25 cellular contexts compared by ENCODE assay signal in the genomic region with DNA sequence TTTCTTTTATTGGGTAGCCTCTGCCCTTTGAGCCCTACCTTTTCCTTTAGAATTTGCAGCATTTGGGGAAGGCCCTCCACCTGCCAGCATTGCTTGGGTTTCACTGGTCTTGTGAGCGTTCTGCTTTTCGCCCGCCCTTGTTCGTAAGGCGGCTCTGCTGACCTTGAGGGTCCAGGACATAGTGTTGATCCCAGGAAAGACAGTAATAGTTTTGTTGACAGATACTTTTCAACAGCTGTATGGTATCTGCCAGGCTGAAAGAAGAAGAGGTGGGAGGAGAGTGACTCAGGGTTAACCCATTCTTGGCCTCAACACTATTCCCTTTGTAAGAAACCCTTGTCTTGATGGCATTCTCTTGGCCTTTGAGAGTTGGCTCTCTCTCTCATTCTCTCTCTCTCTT.
A peak's percentile ranks its signal among the peaks of the same experiment; 100 is the strongest.
DNase-seq lines count a peak whose midpoint lies in the region; ATAC-seq and TF ChIP-seq lines count a peak whose summit lies in the region.
"Had no signal": no experiment of that assay in that cellular context is flagged by ENCODE, and none has a peak within 500 bp of the region (broad histone marks: within the 10 kb centered on the region; RNA-seq: fewer than 3 reads in every experiment).

No MANE protein-coding gene starts in this region.

- H3K4me1 ChIP-seq in right atrium auricular region: peaks cover 0 to 10% of the 10 kb centered on the region in 2 donors
- no peaks in the 10 kb centered on the region for H3K4me1 ChIP-seq in MM.1S (ENCODE audit: low read length)
- H3K4me1 ChIP-seq: BLaER1, Peyer's patch had no signal

- H4K20me1 ChIP-seq in MM.1S (ENCODE audit: insufficient read depth, low read length): no peaks in the 10 kb centered on the region
- H4K20me1 ChIP-seq: BLaER1 had no signal

- H3K4me3 ChIP-seq in right atrium auricular region (no peak overlapping the region), MM.1S (ENCODE audit: low read length) (no peak overlapping the region)
- H3K4me3 ChIP-seq: BLaER1, GM23338, Peyer's patch had no signal

- peak; percentile 66 to 70 for ATAC-seq in left cardiac atrium
- no peak for ATAC-seq in HG03196 (IDR thresholded peaks at IDR 0.05; ENCODE audit: unreplicated experiment)
- ATAC-seq: GM23338, SK-N-SH treated with all-trans-retinoic acid at 6 μM for 48 hours had no signal

- intact Hi-C loops in left cardiac atrium (cut with DNase I): no loop called here

- no peaks in the 10 kb centered on the region for H3K9me3 ChIP-seq in right atrium auricular region
- no peaks in the 10 kb centered on the region for H3K9me3 ChIP-seq in MM.1S (replicated peaks; ENCODE audit: insufficient read depth, low read length)
- H3K9me3 ChIP-seq: BLaER1, Peyer's patch had no signal

- H3K36me3 ChIP-seq in right atrium auricular region (no peaks in the 10 kb centered on the region), MM.1S (replicated peaks; ENCODE audit: insufficient read depth, low read length) (no peaks in the 10 kb centered on the region)
- H3K36me3 ChIP-seq: BLaER1, Peyer's patch had no signal

- no peaks in the 10 kb centered on the region for H3K79me2 ChIP-seq in MM.1S (ENCODE audit: low read length)

- H3K27me3 ChIP-seq in right atrium auricular region: no peaks in the 10 kb centered on the region
- H3K27me3 ChIP-seq in MM.1S (replicated peaks; ENCODE audit: insufficient read depth, low read length): no peaks in the 10 kb centered on the region
- H3K27me3 ChIP-seq: BLaER1, Peyer's patch had no signal

- H3K9me3 Mint-ChIP-seq in nephron progenitor cell: no peaks in the 10 kb centered on the region
- H3K9me3 Mint-ChIP-seq: GM23338, H9 had no signal

- peaks cover 3% of the 10 kb centered on the region for H3K27me3 Mint-ChIP-seq in nephron progenitor cell (ENCODE audit: low read depth, poor library complexity)
- H3K27me3 Mint-ChIP-seq: CD4-positive, CD25-positive, alpha-beta regulatory T cell had no signal

- DNase-seq in left cardiac atrium (peak; percentile 20), right atrium auricular region (ENCODE audit: low spot score) (no peak), islet precursor cell (peak; percentile 64), nephron progenitor cell (no peak), MM.1S (no peak), NOMO-1 (lab: John Stamatoyannopoulos, UW; ENCODE audit: unreplicated experiment in 2 of 2) (no peak)
- DNase-seq in activated effector memory CD4-positive, alpha-beta T cell treated with Interleukin-2 at 50 U/mL for 16 hours: no peak
- DNase-seq: CD4-positive, CD25-positive, alpha-beta regulatory T cell; DMS53; H9; KG1; NCI-H1092; NCI-H1417 treated with DMSO at 0.1 percent for 48 hours; NCI-H1694 treated with DMSO at 0.1 percent for 48 hours; NCI-H2081; NCI-H2171; NCI-H226; NCI-H510A; NCI-H69; OCI-M1; Peyer's patch had no signal

- H2AFZ ChIP-seq in MM.1S (ENCODE audit: low read length): no peak overlapping the region
- H2AFZ ChIP-seq: GM23338 had no signal

- TF ChIP-seq CTCF in right atrium auricular region (IDR thresholded peaks at IDR 0.05) (no peak), nephron progenitor cell (IDR thresholded peaks at IDR 0.05) (no peak), MM.1S (IDR thresholded peaks at IDR 0.05; ENCODE audit: low read length) (no peak)

- H3K4me1 Mint-ChIP-seq in nephron progenitor cell: peaks cover 88% of the 10 kb centered on the region
- H3K4me1 Mint-ChIP-seq: CD4-positive, CD25-positive, alpha-beta regulatory T cell had no signal

- H3K36me3 Mint-ChIP-seq in nephron progenitor cell (ENCODE audit: low read depth): no peaks in the 10 kb centered on the region
- H3K36me3 Mint-ChIP-seq: CD4-positive, CD25-positive, alpha-beta regulatory T cell had no signal

- H3K4me3 Mint-ChIP-seq in nephron progenitor cell: no peak overlapping the region
- H3K4me3 Mint-ChIP-seq: CD4-positive, CD25-positive, alpha-beta regulatory T cell; GM23338; H9 had no signal

- no peaks in the 10 kb centered on the region for H3K9me2 ChIP-seq in MM.1S (replicated peaks; ENCODE audit: insufficient read depth, low read length)

- H3K9ac ChIP-seq in MM.1S (ENCODE audit: low read length): no peak overlapping the region
- H3K9ac ChIP-seq: BLaER1 had no signal

- no peak overlapping the region for H3K4me2 ChIP-seq in MM.1S (ENCODE audit: low read depth, low read length)
- H3K4me2 ChIP-seq: BLaER1, GM23338 had no signal

- H3K27ac ChIP-seq in right atrium auricular region: no peak overlapping the region
- no peak overlapping the region for H3K27ac ChIP-seq in MM.1S (ENCODE audit: low read length)
- H3K27ac ChIP-seq: BLaER1, Peyer's patch had no signal

- H3F3A ChIP-seq in MM.1S (ENCODE audit: insufficient read depth, low read length): no peaks in the 10 kb centered on the region

- peak overlapping the region; percentile 54 for H3K27ac Mint-ChIP-seq in nephron progenitor cell
- H3K27ac Mint-ChIP-seq: CD4-positive, CD25-positive, alpha-beta regulatory T cell; GM23338; H9 had no signal

Comparison
In these comparisons a context has a peak if more than half of its experiments do, and no peak if none do; other contexts are left out.
1. DNase-seq: peak in left cardiac atrium (single experiment) and islet precursor cell (single experiment); none in right atrium auricular region (single experiment), nephron progenitor cell (single experiment), MM.1S (single experiment), activated effector memory CD4-positive, alpha-beta T cell treated with Interleukin-2 at 50 U/mL for 16 hours (single experiment) and NOMO-1 (0 of 2).